In the genomic region with DNA sequence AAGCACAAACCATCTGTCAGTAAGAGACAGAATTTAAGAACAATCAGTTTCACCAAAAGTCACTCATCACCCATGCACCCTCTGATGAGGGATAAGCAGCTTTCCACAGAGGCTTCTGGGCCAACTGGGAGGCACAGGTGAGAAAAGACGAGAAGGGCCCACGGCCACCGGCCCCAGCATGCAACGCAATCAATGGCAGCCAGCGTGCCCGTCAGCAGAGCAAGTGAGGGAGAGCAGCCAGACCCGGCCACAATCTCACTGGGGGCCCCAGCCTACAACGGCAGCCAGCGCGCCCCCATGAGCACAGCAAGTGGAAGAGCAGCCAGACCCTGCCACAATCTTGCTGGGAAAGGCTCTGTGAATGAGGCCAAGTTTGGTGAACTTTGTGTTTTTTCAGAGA, we compare ENCODE assay signal across 18 cellular contexts. TPM values are rescaled to one million over a fixed set of nuclear protein-coding genes. Genes with fewer than 3 reads are reported as not detected.
A peak's percentile ranks its signal among the peaks of the same experiment; 100 is the strongest.
DNase-seq lines count a peak whose midpoint lies in the region; ATAC-seq, FAIRE-seq and TF ChIP-seq lines count a peak whose summit lies in the region.
"Had no signal": no experiment of that assay in that cellular context is flagged by ENCODE, and none has a peak within 500 bp of the region (broad histone marks: within the 10 kb centered on the region; RNA-seq: fewer than 3 reads in every experiment).

No MANE protein-coding gene starts in this region.

- no peaks in the 10 kb centered on the region for H3K9me3 Mint-ChIP-seq in GM23338
- H3K9me3 Mint-ChIP-seq: CD4-positive, alpha-beta T cell; HFFc6 had no signal

- H3K4me1 Mint-ChIP-seq in GM23338 (no peaks in the 10 kb centered on the region), T-helper 17 cell (peaks cover 4% of the 10 kb centered on the region)
- H3K4me1 Mint-ChIP-seq: B cell had no signal

- H2BK120ac ChIP-seq in H1 (replicated peaks; ENCODE audit: low read depth, low read length): no peak overlapping the region

- no peak overlapping the region for H4K8ac ChIP-seq in H1 (ENCODE audit: extremely low read depth, insufficient read depth, low read length)

- H3K4me1 ChIP-seq in GM23338 (ENCODE audit: insufficient read depth) (no peaks in the 10 kb centered on the region), H1 (replicated peaks in 1 of 4; ENCODE audit: control insufficient read depth in 3 of 4, insufficient read depth in 4 of 4, low read length in 3 of 4) (no peaks in the 10 kb centered on the region), lower lobe of right lung (no peaks in the 10 kb centered on the region)
- H3K4me1 ChIP-seq: HAP-1 had no signal

- H3K27me3 ChIP-seq in GM23338 (ENCODE audit: insufficient read depth): no peaks in the 10 kb centered on the region
- H3K27me3 ChIP-seq in H1 (replicated peaks in 1 of 4; ENCODE audit: control insufficient read depth in 3 of 4, extremely low read depth in 1 of 4, insufficient read depth in 3 of 4, low read length in 3 of 4): no peaks in the 10 kb centered on the region
- H3K27me3 ChIP-seq in lower lobe of right lung (ENCODE audit: low read depth): no peaks in the 10 kb centered on the region

- H3K4ac ChIP-seq in H1 (replicated peaks; ENCODE audit: insufficient read length, low read depth, low read length): no peak overlapping the region

- TF ChIP-seq EP300 in H1 (IDR thresholded peaks at IDR 0.05; ENCODE audit: borderline replicate concordance in 1 of 2, low read depth in 2 of 2, low read length in 2 of 2): no peak

- POLR2A ChIA-PET in H1 (lab: Charles Lee; ENCODE audit: partially characterized antibody): interaction anchor here (0.9 to 1.3 kb wide), 2 partner anchors 11 to 12 kb away, joined by 3 to 4 read pairs; no protein-coding TSS in a partner anchor

- H3K79me1 ChIP-seq in H1 (ENCODE audit: low read depth, low read length): peaks cover 5% of the 10 kb centered on the region

- H3K56ac ChIP-seq in H1 (replicated peaks; ENCODE audit: insufficient read length, low read depth, low read length): no peak overlapping the region

- H3K9me3 ChIP-seq in T-helper 17 cell (ENCODE audit: control insufficient read depth, low read length, poor library complexity, severe bottlenecking): no peaks in the 10 kb centered on the region
- H3K9me3 ChIP-seq in H1 (ENCODE audit: insufficient read depth in 2 of 2, low read depth in 1 of 2, low read length in 1 of 2): no peaks in the 10 kb centered on the region
- H3K9me3 ChIP-seq in lower lobe of right lung: no peaks in the 10 kb centered on the region
- H3K9me3 ChIP-seq: HAP-1 had no signal

- no peak overlapping the region for H3K23ac ChIP-seq in H1 (ENCODE audit: insufficient read length)

- TF ChIP-seq CTCF in GM23338 (conservative IDR thresholded peaks at IDR 0.05; ENCODE audit: low read depth in 2 of 2): peak in 1 of 2 experiments; percentile 17; a peak in 1 of 4 replicates
- TF ChIP-seq CTCF in H1 (IDR thresholded peaks at IDR 0.05; ENCODE audit: control extremely low read depth in 1 of 3, insufficient read depth in 1 of 3, low read depth in 1 of 3, low read length in 3 of 3): peak in 2 of 3 experiments; percentile 13 to 27; a peak in 2 of 4 replicates
- no peak for TF ChIP-seq CTCF in lower lobe of right lung (IDR thresholded peaks at IDR 0.05)

- H3K18ac ChIP-seq in H1 (ENCODE audit: extremely low read depth, low read length): no peak overlapping the region

- H2AFZ ChIP-seq in GM23338 (no peak overlapping the region), H1 (ENCODE audit: low read length) (no peak overlapping the region)
- H2AFZ ChIP-seq: GM23248 had no signal

- H3K27ac Mint-ChIP-seq in GM23338: no peak overlapping the region
- peak overlapping the region; percentile 62 for H3K27ac Mint-ChIP-seq in T-helper 17 cell
- H3K27ac Mint-ChIP-seq: CD4-positive, alpha-beta T cell; HFFc6 had no signal

- WGBS in H1 (ENCODE audit: extremely low coverage in 1 of 2, insufficient coverage in 1 of 2, insufficient read length in 1 of 2, insufficient replicate concordance in 2 of 2, low coverage in 1 of 2, low lambda C conversion rate in 2 of 2, missing lambda C conversion rate in 1 of 2), 2 experiments: 90% methylated on average over 10 of the region's 10 CpGs; no CpG with 5 or more reads in 1 of the 2 experiments

- H3K36me3 Mint-ChIP-seq in GM23338 (ENCODE audit: low read depth): peaks cover 91% of the 10 kb centered on the region
- peaks cover 2% of the 10 kb centered on the region for H3K36me3 Mint-ChIP-seq in T-helper 17 cell (ENCODE audit: low read depth)

- H3K14ac ChIP-seq in H1 (ENCODE audit: insufficient read length): no peak overlapping the region

- H3F3A ChIP-seq in GM23338 (replicated peaks; ENCODE audit: low read depth): no peaks in the 10 kb centered on the region

- no peaks in the 10 kb centered on the region for H3K9me2 ChIP-seq in GM23338 (ENCODE audit: insufficient read depth)

- H2BK12ac ChIP-seq in H1 (ENCODE audit: low read depth, low read length): no peak overlapping the region

- intact Hi-C loops in lower lobe of right lung (cut with DNase I): no loop called here

- no peak overlapping the region for H2BK15ac ChIP-seq in H1 (ENCODE audit: low read length)

- H3K4me2 ChIP-seq in GM23338 (no peak overlapping the region), H1 (ENCODE audit: insufficient read depth in 1 of 2, low read depth in 2 of 2, low read length in 2 of 2) (no peak overlapping the region)

- FAIRE-seq in H1 (lab: Jason Lieb, UNC): no peak
- no peak for FAIRE-seq in RCC 7860 (lab: Jason Lieb, UNC)
- FAIRE-seq: A204.1, GM18507 had no signal

- CTCF ChIA-PET in H1 (lab: Charles Lee; ENCODE audit: partially characterized antibody): interaction anchor here (0.6 to 1.2 kb wide), 2 partner anchors 15 to 406 kb away, joined by 3 read pairs; no protein-coding TSS in a partner anchor

- H3K79me2 ChIP-seq in GM23338 (replicated peaks; ENCODE audit: insufficient read depth) (peaks cover 34% of the 10 kb centered on the region), H1 (ENCODE audit: control insufficient read depth in 1 of 2, insufficient read depth in 2 of 2, low read length in 2 of 2) (peaks cover 3 to 18% of the 10 kb centered on the region in 2 experiments; a peak in 2 of 4 replicates)

- H4K20me1 ChIP-seq in GM23338 (replicated peaks; ENCODE audit: insufficient read depth) (peaks cover 21% of the 10 kb centered on the region), H1 (replicated peaks in 1 of 2; ENCODE audit: control insufficient read depth in 1 of 2, insufficient read depth in 2 of 2, low read length in 2 of 2) (peaks cover 4 to 21% of the 10 kb centered on the region in 2 experiments)

- TF ChIP-seq POLR2A in H1 (IDR thresholded peaks at IDR 0.05; ENCODE audit: control extremely low read depth in 1 of 2, low read depth in 2 of 2, low read length in 2 of 2): no peak

- H3K27me3 Mint-ChIP-seq in GM23338 (ENCODE audit: insufficient read depth, low read depth, poor library complexity): peaks cover 9% of the 10 kb centered on the region
- H3K27me3 Mint-ChIP-seq in T-helper 17 cell: no peaks in the 10 kb centered on the region
- H3K27me3 Mint-ChIP-seq: B cell; CD4-positive, alpha-beta T cell had no signal

- H4K91ac ChIP-seq in H1 (replicated peaks; ENCODE audit: insufficient read length, low read length): no peak overlapping the region

- H3K27ac ChIP-seq in GM23338 (ENCODE audit: low read depth) (no peak overlapping the region), H1 (ENCODE audit: low read depth, low read length) (no peak overlapping the region), lower lobe of right lung (no peak overlapping the region)
- H3K27ac ChIP-seq: GM23248, HL-60 had no signal

- no peaks in the 10 kb centered on the region for H3K23me2 ChIP-seq in H1 (ENCODE audit: low read depth, low read length)

- H2BK20ac ChIP-seq in H1 (ENCODE audit: low read length): no peak overlapping the region

- H2BK5ac ChIP-seq in H1 (ENCODE audit: low read depth, low read length): no peak overlapping the region

- no peak for TF ChIP-seq RAD21 in H1 (IDR thresholded peaks at IDR 0.05 in 1 of 2, conservative IDR thresholded peaks at IDR 0.05 in 1 of 2; ENCODE audit: low read depth in 2 of 2, low read length in 2 of 2)

- H2AK5ac ChIP-seq in H1 (ENCODE audit: low read depth, low read length): no peak overlapping the region

- H3K36me3 ChIP-seq in GM23338 (ENCODE audit: insufficient read depth): peaks cover 46% of the 10 kb centered on the region
- peaks cover 37 to 79% (median 64%) of the 10 kb centered on the region in 4 experiments for H3K36me3 ChIP-seq in H1 (ENCODE audit: control insufficient read depth in 2 of 4, insufficient read depth in 4 of 4, low read length in 3 of 4)
- H3K36me3 ChIP-seq in lower lobe of right lung: peaks cover 100% of the 10 kb centered on the region

- DNase-seq in GM23338 (ENCODE audit: low spot score): peak; percentile 16
- no peak for DNase-seq in T-helper 17 cell
- no peak for DNase-seq in H1 (ENCODE audit: low read depth in 1 of 2, low spot score in 2 of 2)
- peak; percentile 32 for DNase-seq in lower lobe of right lung
- DNase-seq in RCC 7860 (ENCODE audit: low spot score): no peak
- DNase-seq in HCEC 1CT: no peak
- DNase-seq: C1 segment of cervical spinal cord; Calu3; CD4-positive, alpha-beta T cell; DMS 273 treated with DMSO at 0.1 percent for 48 hours; GM23248; HFFc6 had no signal

- H3K4me3 Mint-ChIP-seq in GM23338 (no peak overlapping the region), T-helper 17 cell (no peak overlapping the region)
- H3K4me3 Mint-ChIP-seq: B cell; CD4-positive, alpha-beta T cell; HFFc6 had no signal

- H3K9ac ChIP-seq in H1 (replicated peaks in 1 of 4; ENCODE audit: extremely low read depth in 1 of 4, low read depth in 3 of 4, low read length in 3 of 4): no peak overlapping the region
- H3K9ac ChIP-seq: GM23248 had no signal

- peak; percentile 28; the same call in 2 of the 3 replicates for ATAC-seq in GM23338
- ATAC-seq in T-helper 17 cell: no peak
- ATAC-seq in lower lobe of right lung: no peak
- ATAC-seq in GM18909 (IDR thresholded peaks at IDR 0.05; ENCODE audit: poor library complexity, unreplicated experiment): no peak

- H4K5ac ChIP-seq in H1 (ENCODE audit: insufficient read length, low read depth, low read length): no peak overlapping the region

- no peak overlapping the region for H3K4me3 ChIP-seq in GM23338
- no peak overlapping the region for H3K4me3 ChIP-seq in H1 (ENCODE audit: extremely low read depth in 1 of 4, insufficient read depth in 2 of 4, low read depth in 3 of 4, low read length in 4 of 4)
- H3K4me3 ChIP-seq in lower lobe of right lung: no peak overlapping the region
- H3K4me3 ChIP-seq: GM23248, HAP-1 had no signal

RNA-seq across cellular contexts. Expression of a gene that starts 13.3 kb away (rescaled TPM):
- 63.7 and 68.4 TPM in 2 replicates for total RNA-seq in GM23338 (2014; rRNA removed; shearing (Covaris generic))
- 25.1 and 27.2 TPM in 2 replicates for polyA plus RNA-seq in GM23338 (2016; fragmentation: Nextera tagmentation; extraction: Ambion mirVana)
- total RNA-seq in T-helper 17 cell: 10 to 100 TPM; 82.4 to 84.2 TPM
- 58.2 and 64.9 TPM in 2 replicates for total RNA-seq in H1 (2021; fragmentation: NEBNext Ultra II Directional; extraction: Animal tissue kit (Norgen Biotek cat#: 25700))
- 41.0 and 56.0 TPM in 2 replicates for polyA plus RNA-seq in H1 (2011; rRNA removed)
- 71.0 TPM for polyA plus RNA-seq in H1 (2011; cell fraction: cytosol; rRNA removed)
- polyA plus RNA-seq in H1 (2011; cell fraction: nucleus; rRNA removed): 214 TPM
- polyA plus RNA-seq in H1 (2012, experiment 1 of 2): 49.1 to 68.0 TPM (median 59.0 TPM) in 4 replicates
- polyA plus RNA-seq in H1 (2012, experiment 2 of 2): 11.9 TPM
- 40.9 TPM for polyA plus RNA-seq in H1 (2013, experiment 1 of 2)
- polyA plus RNA-seq in H1 (2013, experiment 2 of 2): 40.7 TPM
- 207 and 235 TPM in 2 replicates for polyA minus RNA-seq in H1 (2011; rRNA and poly(A)+ RNA removed)
- 59.2 TPM for polyA minus RNA-seq in H1 (2011; cell fraction: cytosol; rRNA and poly(A)+ RNA removed)
- polyA minus RNA-seq in H1 (2011; cell fraction: nucleus; rRNA and poly(A)+ RNA removed): 148 TPM
- 49.6 TPM for total RNA-seq in lower lobe of right lung

RNA-seq across cellular contexts. Expression of a gene that starts 37.7 kb away (rescaled TPM):
- 99.7 and 108 TPM in 2 replicates for total RNA-seq in GM23338 (2014; rRNA removed; shearing (Covaris generic))
- polyA plus RNA-seq in GM23338 (2016; fragmentation: Nextera tagmentation; extraction: Ambion mirVana) (31.1 and 33.0 TPM in 2 replicates), H1 (2011; rRNA removed) (66.4 and 78.7 TPM in 2 replicates)
- total RNA-seq in T-helper 17 cell (10 to 100 TPM; 19.6 to 23.8 TPM), lower lobe of right lung (21.7 TPM)
- total RNA-seq in H1 (2021; fragmentation: NEBNext Ultra II Directional; extraction: Animal tissue kit (Norgen Biotek cat#: 25700)): 84.0 and 92.7 TPM in 2 replicates
- 50.9 TPM for polyA plus RNA-seq in H1 (2011; cell fraction: cytosol; rRNA removed)
- 51.6 TPM for polyA plus RNA-seq in H1 (2011; cell fraction: nucleus; rRNA removed)
- 61.6 to 68.8 TPM (median 64.8 TPM) in 4 replicates for polyA plus RNA-seq in H1 (2012, experiment 1 of 2)
- 77.5 TPM for polyA plus RNA-seq in H1 (2012, experiment 2 of 2)
- polyA plus RNA-seq in H1 (2013, experiment 1 of 2): 38.2 TPM
- 39.3 TPM for polyA plus RNA-seq in H1 (2013, experiment 2 of 2)
- 70.8 and 98.9 TPM in 2 replicates for polyA minus RNA-seq in H1 (2011; rRNA and poly(A)+ RNA removed)
- 86.2 TPM for polyA minus RNA-seq in H1 (2011; cell fraction: cytosol; rRNA and poly(A)+ RNA removed)
- polyA minus RNA-seq in H1 (2011; cell fraction: nucleus; rRNA and poly(A)+ RNA removed): 29.8 TPM

Comparison
In these comparisons a context has a peak if more than half of its experiments do, and no peak if none do; other contexts are left out.
1. DNase-seq: peak in GM23338 (single experiment) and lower lobe of right lung (single experiment); none in T-helper 17 cell (0 of 3), H1 (0 of 2), RCC 7860 (single experiment) and HCEC 1CT (single experiment).